Comparison of ENCODE assay signal across 1 cellular context in genomic region chr17:75827291-75828050, GRCh38.
A peak's percentile ranks its signal among the peaks of the same experiment; 100 is the strongest.
TF ChIP-seq lines count a peak whose summit lies in the region.

No MANE protein-coding gene starts in this region.

TF ChIP-seq in K562, 482 proteins besides CTCF, POLR2A, EP300 and RAD21:
- TF ChIP-seq HDAC3 (IDR thresholded peaks at IDR 0.05; ENCODE audit: borderline replicate concordance, partially characterized antibody), result no peak
- 0 out of 2 replicates have a peak, but pooled peaks have one; percentile 25 for TF ChIP-seq SRSF1 (IDR thresholded peaks at IDR 0.05; ENCODE audit: low read depth, low read length)
- no peak for TF ChIP-seq ZNF444 (CRISPR knock-in tag; IDR thresholded peaks at IDR 0.05)
- TF ChIP-seq NFIC (IDR thresholded peaks at IDR 0.05), result peak; percentile 28; the same call in 1 of the 2 replicates
- TF ChIP-seq ZNF699 (CRISPR knock-in tag; IDR thresholded peaks at IDR 0.05; ENCODE audit: insufficient replicate concordance), result no peak
- no peak for TF ChIP-seq SOX6 (IDR thresholded peaks at IDR 0.05)
- TF ChIP-seq PCBP2 (IDR thresholded peaks at IDR 0.05; ENCODE audit: low read depth, low read length, poor library complexity, severe bottlenecking), result no peak
- TF ChIP-seq RBBP5 (IDR thresholded peaks at IDR 0.05; ENCODE audit: borderline replicate concordance, insufficient read depth, low read length, poor library complexity, severe bottlenecking), result no peak
- TF ChIP-seq ZBTB7A (IDR thresholded peaks at IDR 0.05; ENCODE audit: borderline replicate concordance, control insufficient read depth, low read depth, low read length), result peak; percentile 20; the same call in 1 of the 2 replicates
- peak; percentile 88 for TF ChIP-seq ZBTB33 (CRISPR knock-in tag; IDR thresholded peaks at IDR 0.05)
- peak; percentile 34; the same call in 1 of the 2 replicates for TF ChIP-seq MTA3 (IDR thresholded peaks at IDR 0.05; ENCODE audit: borderline replicate concordance)
- TF ChIP-seq FIP1L1 (IDR thresholded peaks at IDR 0.05; ENCODE audit: low read depth, low read length, poor library complexity, severe bottlenecking), result peak; percentile 65
- TF ChIP-seq HMGN3 (IDR thresholded peaks at IDR 0.05; ENCODE audit: borderline replicate concordance, extremely low read depth, insufficient read length, low read depth, low read length), result peak; percentile 20
- TF ChIP-seq SFPQ (IDR thresholded peaks at IDR 0.05; ENCODE audit: low read depth, low read length), result no peak
- TF ChIP-seq SIN3B (IDR thresholded peaks at IDR 0.05; ENCODE audit: low read depth), result no peak
- no peak for TF ChIP-seq SUPT5H (IDR thresholded peaks at IDR 0.05)
- no peak for TF ChIP-seq HDAC1 (IDR thresholded peaks at IDR 0.05)
- TF ChIP-seq U2AF2 (optimal IDR thresholded peaks at IDR 0.05; ENCODE audit: low read depth, low read length), result no peak
- TF ChIP-seq HDGF (IDR thresholded peaks at IDR 0.05), result 0 out of 2 replicates have a peak, but pooled peaks have one; percentile 50
- TF ChIP-seq RBFOX2 (IDR thresholded peaks at IDR 0.05; ENCODE audit: low read depth, low read length), result peak; percentile 44; the same call in 1 of the 2 replicates
- no peak for TF ChIP-seq PCBP1 (IDR thresholded peaks at IDR 0.05; ENCODE audit: low read depth, low read length, poor library complexity, severe bottlenecking)
- no peak for TF ChIP-seq TEAD2 (tag; IDR thresholded peaks at IDR 0.05)
- peak; percentile 29 for TF ChIP-seq RBM22 (IDR thresholded peaks at IDR 0.05; ENCODE audit: low read depth, low read length, poor library complexity, severe bottlenecking)
- no peak for TF ChIP-seq ZNF431 (CRISPR knock-in tag; IDR thresholded peaks at IDR 0.05)
- TF ChIP-seq ID3 (CRISPR knock-in tag; IDR thresholded peaks at IDR 0.05), result no peak
- TF ChIP-seq ID3 (tag; IDR thresholded peaks at IDR 0.05), result 0 out of 2 replicates have a peak, but pooled peaks have one; percentile 24
- TF ChIP-seq MBD1 (CRISPR knock-in tag; IDR thresholded peaks at IDR 0.05), result no peak
- no peak for TF ChIP-seq ZNF121 (CRISPR knock-in tag; conservative IDR thresholded peaks at IDR 0.05)
- peak; percentile 77 for TF ChIP-seq POLR2G (IDR thresholded peaks at IDR 0.05; ENCODE audit: low read depth, low read length)
- no peak for TF ChIP-seq CXXC5 (CRISPR knock-in tag; IDR thresholded peaks at IDR 0.05)
- TF ChIP-seq E4F1 (CRISPR knock-in tag; IDR thresholded peaks at IDR 0.05; ENCODE audit: borderline replicate concordance), result no peak
- no peak for TF ChIP-seq FUS (optimal IDR thresholded peaks at IDR 0.05; ENCODE audit: low read depth, low read length)
- 0 out of 2 replicates have a peak, but pooled peaks have one; percentile 15 for TF ChIP-seq ZNF592 (IDR thresholded peaks at IDR 0.05)
- no peak for TF ChIP-seq GABPB2 (CRISPR knock-in tag; conservative IDR thresholded peaks at IDR 0.05)
- TF ChIP-seq ZNF518B (CRISPR knock-in tag; IDR thresholded peaks at IDR 0.05), result no peak
- TF ChIP-seq ZSCAN32 (CRISPR knock-in tag; IDR thresholded peaks at IDR 0.05), result no peak
- TF ChIP-seq HNRNPL (IDR thresholded peaks at IDR 0.05; ENCODE audit: low read depth, low read length), result no peak
- no peak for TF ChIP-seq CREB3L1 (IDR thresholded peaks at IDR 0.05; ENCODE audit: borderline replicate concordance, low read depth)
- 0 out of 2 replicates have a peak, but pooled peaks have one; percentile 15 for TF ChIP-seq CTBP1 (IDR thresholded peaks at IDR 0.05; ENCODE audit: borderline replicate concordance)
- 0 out of 2 replicates have a peak, but pooled peaks have one; percentile 33 for TF ChIP-seq SMC3 (conservative IDR thresholded peaks at IDR 0.05; ENCODE audit: insufficient read depth, low read depth, low read length)
- no peak for TF ChIP-seq FOXJ2 (tag; IDR thresholded peaks at IDR 0.05)
- 0 out of 4 replicates have a peak, but pooled peaks of 1 of the 2 experiments have one; percentile 33 for TF ChIP-seq MAZ (CRISPR knock-in tag; conservative IDR thresholded peaks at IDR 0.05 in 1 of 2, IDR thresholded peaks at IDR 0.05 in 1 of 2)
- TF ChIP-seq ZFPM2 (CRISPR knock-in tag; IDR thresholded peaks at IDR 0.05), result no peak
- no peak for TF ChIP-seq SRSF7 (optimal IDR thresholded peaks at IDR 0.05; ENCODE audit: low read depth, low read length)
- no peak for TF ChIP-seq MEF2A (IDR thresholded peaks at IDR 0.05; ENCODE audit: control insufficient read depth, low read depth, low read length)
- no peak for TF ChIP-seq ZNF146 (CRISPR knock-in tag; IDR thresholded peaks at IDR 0.05; ENCODE audit: unreplicated experiment)
- TF ChIP-seq POU5F1 (IDR thresholded peaks at IDR 0.05; ENCODE audit: borderline replicate concordance, low read depth, low read length, partially characterized antibody), result no peak
